In genomic region chrX:10589098-10589497, GRCh38 we compare ENCODE assay signal across 1 cellular context.
TF ChIP-seq lines count a peak whose summit lies in the region.

No MANE protein-coding gene starts in this region.

TF ChIP-seq in GM23338, 12 proteins besides CTCF, POLR2A, EP300 and RAD21 (continued from another document):
- TF ChIP-seq REST (IDR thresholded peaks at IDR 0.05; ENCODE audit: unreplicated experiment): no peak
- no peak for TF ChIP-seq EZH2 (IDR thresholded peaks at IDR 0.05; ENCODE audit: low read depth, unreplicated experiment)
- no peak for TF ChIP-seq ZNF331 (CRISPR knock-in tag; IDR thresholded peaks at IDR 0.05; ENCODE audit: low read depth)
- no peak for TF ChIP-seq ZNF114 (CRISPR knock-in tag; IDR thresholded peaks at IDR 0.05)
- TF ChIP-seq JUNB (IDR thresholded peaks at IDR 0.05; ENCODE audit: unreplicated experiment): no peak
- no peak for TF ChIP-seq STAT1 (IDR thresholded peaks at IDR 0.05; ENCODE audit: unreplicated experiment)
- no peak for TF ChIP-seq ZNF462 (CRISPR knock-in tag; IDR thresholded peaks at IDR 0.05)
TF ChIP-seq in GM23338: peak in this region for 0.
